Comparison of ENCODE assay signal across 24 cellular contexts in the genomic region with DNA sequence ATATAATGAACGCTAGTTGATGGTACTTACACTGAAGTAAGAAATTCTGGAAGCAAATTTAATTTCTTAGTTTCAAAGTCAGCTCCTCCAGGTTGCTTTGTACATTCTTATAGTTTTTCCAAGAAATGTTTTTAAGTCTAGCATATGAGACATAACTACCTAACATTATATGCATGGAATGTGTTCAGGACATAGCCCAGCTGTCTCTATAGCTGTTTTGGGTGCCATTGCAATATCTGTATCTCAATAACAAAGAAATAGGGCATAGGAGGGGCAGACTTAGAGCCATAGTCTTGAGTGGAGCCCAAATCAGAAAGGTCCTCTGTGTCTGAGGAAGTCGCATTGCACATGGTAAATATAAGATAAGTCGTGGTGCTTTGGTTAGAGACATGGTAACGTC.
"Had no signal": no experiment of that assay in that cellular context is flagged by ENCODE, and none has a peak within 500 bp of the region (broad histone marks: within the 10 kb centered on the region; RNA-seq: fewer than 3 reads in every experiment).

No MANE protein-coding gene starts in this region.

- H3K4me3 ChIP-seq: lower lobe of right lung, ovary, spleen, suprapubic skin, tibial artery had no signal

- H3K4me1 Mint-ChIP-seq: T-helper 17 cell had no signal

- FAIRE-seq: endothelial cell of umbilical vein had no signal

- H3K27me3 ChIP-seq: brain microvascular endothelial cell, foreskin keratinocyte, ovary, spleen, suprapubic skin, tibial artery had no signal

- H3K36me3 Mint-ChIP-seq: activated CD4-positive, alpha-beta memory T cell treated with anti-CD3 and anti-CD28 coated beads for 36 hours had no signal

- H3K36me3 ChIP-seq: brain microvascular endothelial cell, lower lobe of right lung, ovary had no signal

- H3K27ac Mint-ChIP-seq: activated CD4-positive, alpha-beta memory T cell treated with anti-CD3 and anti-CD28 coated beads for 36 hours; activated CD4-positive, alpha-beta T cell treated with anti-CD3 and anti-CD28 coated beads, Interleukin-2, amount 10 ng/mL, durations not matched to agents 24 days and 14 days; activated naive CD4-positive, alpha-beta T cell treated with anti-CD3 and anti-CD28 coated beads, Interleukin-2, amount 50 U/mL, for 72 hours; activated T-cell treated with anti-CD3 and anti-CD28 coated beads, Interleukin-2, amount 50 U/mL, for 24 hours; activated T-helper 2 cell treated with anti-CD3 and anti-CD28 coated beads, Interferon-gamma antibody, Interleukin-2, Interleukin-4, amounts not matched to agents 10 μg/mL and 5 μg/mL and 100 μg/mL, durations not matched to agents 14 hours and 24 hours and 36 hours; progenitor cell of endocrine pancreas; T-helper 17 cell had no signal

- ATAC-seq: activated naive CD4-positive, alpha-beta T cell treated with anti-CD3 and anti-CD28 coated beads, Interleukin-2, amount 50 U/mL, for 72 hours; esophagus mucosa; foreskin keratinocyte; lower lobe of right lung; SK-N-SH treated with all-trans-retinoic acid at 6 μM for 48 hours; T-helper 17 cell had no signal

- H3K27me3 Mint-ChIP-seq: activated CD4-positive, alpha-beta T cell treated with anti-CD3 and anti-CD28 coated beads, Interleukin-2, amount 10 ng/mL, durations not matched to agents 24 days and 14 days; progenitor cell of endocrine pancreas had no signal

- H3K9me3 Mint-ChIP-seq: activated CD4-positive, alpha-beta memory T cell treated with anti-CD3 and anti-CD28 coated beads for 36 hours; activated CD4-positive, alpha-beta T cell treated with anti-CD3 and anti-CD28 coated beads, Interleukin-2, amount 10 ng/mL, durations not matched to agents 24 days and 14 days; activated T-cell treated with anti-CD3 and anti-CD28 coated beads, Interleukin-2, amount 50 U/mL, for 24 hours; nephron had no signal

- DNase-seq: activated CD4-positive, alpha-beta memory T cell treated with anti-CD3 and anti-CD28 coated beads for 36 hours; activated CD4-positive, alpha-beta T cell treated with anti-CD3 and anti-CD28 coated beads, Interleukin-2, amount 10 ng/mL, durations not matched to agents 24 days and 14 days; activated CD4-positive, CD25-positive, alpha-beta regulatory T cell treated with anti-CD3 and anti-CD28 coated beads, Interleukin-2, amount 50 U/mL, for 72 hours; activated CD8-positive, alpha-beta memory T cell treated with anti-CD3 and anti-CD28 coated beads, Interleukin-2, amount 50 U/mL, for 48 hours; activated T-cell treated with anti-CD3 and anti-CD28 coated beads, Interleukin-2, amount 50 U/mL, for 24 hours; anterior cingulate cortex; brain microvascular endothelial cell; foreskin keratinocyte; lower lobe of right lung; mesendoderm; ovary; retina; spleen; stimulated activated naive CD4-positive, alpha-beta T cell; T-helper 17 cell; tibial artery had no signal

- H3K27ac ChIP-seq: brain microvascular endothelial cell, lower lobe of right lung, ovary had no signal

- H3K4me3 Mint-ChIP-seq: activated CD4-positive, alpha-beta memory T cell treated with anti-CD3 and anti-CD28 coated beads for 36 hours; activated CD4-positive, alpha-beta T cell treated with anti-CD3 and anti-CD28 coated beads, Interleukin-2, amount 10 ng/mL, durations not matched to agents 24 days and 14 days; activated T-cell treated with anti-CD3 and anti-CD28 coated beads, Interleukin-2, amount 50 U/mL, for 24 hours; nephron; T-helper 17 cell had no signal

- H3K9me3 ChIP-seq: lower lobe of right lung, ovary, spleen, suprapubic skin, tibial artery had no signal
